In the genomic region with DNA sequence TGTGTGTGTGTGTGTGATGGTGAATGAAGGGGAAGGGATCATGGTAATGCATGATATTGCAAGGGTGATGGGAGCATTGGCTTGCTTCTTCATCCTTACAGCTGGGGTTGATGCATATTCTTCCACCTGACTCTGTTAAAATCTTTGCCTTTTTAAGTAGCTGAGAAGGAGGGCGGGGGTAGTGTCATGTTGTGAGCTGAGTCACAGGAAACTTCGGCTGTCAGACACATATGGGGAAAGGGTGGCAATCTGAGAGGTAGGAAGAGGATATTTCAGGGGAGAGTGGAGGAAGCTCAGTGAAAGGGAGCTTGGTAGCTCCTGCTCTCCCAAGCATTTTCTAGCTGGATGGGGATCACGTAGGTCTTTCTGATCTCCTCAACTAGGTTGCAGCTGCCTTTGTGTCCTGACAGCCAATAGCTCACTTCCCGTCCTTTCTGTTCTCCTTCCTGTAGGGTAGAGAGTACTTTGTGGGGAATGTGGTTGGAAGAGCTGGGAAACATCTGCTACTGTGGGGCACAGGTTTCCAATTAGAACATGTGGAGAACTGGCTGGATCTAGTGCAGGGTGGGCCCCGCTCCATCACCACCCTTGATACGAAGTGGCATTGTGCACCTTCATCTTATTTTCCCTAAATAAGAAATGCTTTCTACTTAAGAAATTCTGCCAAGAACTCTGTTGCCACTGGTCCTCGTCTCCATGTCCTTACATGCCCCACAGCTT, we compare ENCODE assay signal across 23 cellular contexts. TPM values are rescaled to one million over a fixed set of nuclear protein-coding genes. Genes with fewer than 3 reads are reported as not detected.
DNase-seq lines count a peak whose midpoint lies in the region; ATAC-seq and TF ChIP-seq lines count a peak whose summit lies in the region.
"Had no signal": no experiment of that assay in that cellular context is flagged by ENCODE, and none has a peak within 500 bp of the region (broad histone marks: within the 10 kb centered on the region; RNA-seq: fewer than 3 reads in every experiment).

No MANE protein-coding gene starts in this region.

- peak overlapping the region; percentile 44 for H3K27ac ChIP-seq in RWPE2 (ENCODE audit: poor library complexity, severe bottlenecking)
- no peak overlapping the region for H3K27ac ChIP-seq in osteoblast (ENCODE audit: low read depth, low read length)
- H3K27ac ChIP-seq in endodermal cell (ENCODE audit: low read depth, low read length) = no peak overlapping the region
- H3K27ac ChIP-seq in WERI-Rb-1 = no peak overlapping the region
- H3K27ac ChIP-seq: neural progenitor cell, SJSA1, upper lobe of left lung had no signal

- no peak overlapping the region for H3K4me3 Mint-ChIP-seq in activated CD4-positive, alpha-beta T cell treated with anti-CD3 and anti-CD28 coated beads for 36 hours
- H3K4me3 Mint-ChIP-seq in activated CD4-positive, alpha-beta T cell treated with anti-CD3 and anti-CD28 coated beads, Interleukin-2, amount 10 ng/mL, durations not matched to agents 24 days and 14 days = no peak overlapping the region
- no peak overlapping the region for H3K4me3 Mint-ChIP-seq in endodermal cell
- H3K4me3 Mint-ChIP-seq: activated naive CD4-positive, alpha-beta T cell treated with anti-CD3 and anti-CD28 coated beads, Interleukin-2, amount 10 ng/mL, durations not matched to agents 7 days and 5 days; dendritic cell treated with granulocyte-macrophage colony-stimulating factor and Interleukin-4, amounts not matched to agents 40 ng/mL and 50 ng/mL, for 4 days; HFFc6; neural progenitor cell had no signal

- no peaks in the 10 kb centered on the region for H3K27me3 ChIP-seq in RWPE2 (ENCODE audit: insufficient read depth, poor library complexity, severe bottlenecking)
- no peaks in the 10 kb centered on the region for H3K27me3 ChIP-seq in osteoblast (ENCODE audit: insufficient read depth, low read length)
- no peaks in the 10 kb centered on the region for H3K27me3 ChIP-seq in endodermal cell (ENCODE audit: control insufficient read depth, insufficient read depth, low read length, poor library complexity, severe bottlenecking)
- H3K27me3 ChIP-seq in WERI-Rb-1 (ENCODE audit: insufficient read depth, low read depth, severe bottlenecking) = no peaks in the 10 kb centered on the region
- H3K27me3 ChIP-seq: neural progenitor cell, SJSA1, upper lobe of left lung had no signal

- DNase-seq in activated CD4-positive, alpha-beta T cell treated with anti-CD3 and anti-CD28 coated beads for 36 hours = no peak
- no peak for DNase-seq in activated CD4-positive, alpha-beta T cell treated with anti-CD3 and anti-CD28 coated beads, Interleukin-2, amount 10 ng/mL, durations not matched to agents 24 days and 14 days
- no peak for DNase-seq in RWPE2 (ENCODE audit: low spot score)
- peak; percentile 76 for DNase-seq in fibroblast of mammary gland (ENCODE audit: low read depth)
- no peak for DNase-seq in osteoblast (ENCODE audit: insufficient read length, low spot score, missing footprints)
- DNase-seq in DMS 273 treated with DMSO at 0.1 percent for 48 hours (lab: John Stamatoyannopoulos, UW) = no peak
- no peak for DNase-seq in endodermal cell
- no peak for DNase-seq in WERI-Rb-1
- DNase-seq: 8988T; activated CD4-positive, alpha-beta T cell treated with anti-CD3 and anti-CD28 coated beads for 1 hour; activated naive CD4-positive, alpha-beta T cell treated with anti-CD3 and anti-CD28 coated beads, Interleukin-2, amount 10 ng/mL, durations not matched to agents 7 days and 5 days; DMS53; HFFc6; kidney; MV-4-11; NCI-H2107; NCI-H524; stimulated activated naive CD4-positive, alpha-beta T cell; upper lobe of left lung had no signal

- H3K4me1 Mint-ChIP-seq in activated CD4-positive, alpha-beta T cell treated with anti-CD3 and anti-CD28 coated beads for 36 hours = peaks cover 3% of the 10 kb centered on the region
- no peaks in the 10 kb centered on the region for H3K4me1 Mint-ChIP-seq in activated CD4-positive, alpha-beta T cell treated with anti-CD3 and anti-CD28 coated beads, Interleukin-2, amount 10 ng/mL, durations not matched to agents 24 days and 14 days
- no peaks in the 10 kb centered on the region for H3K4me1 Mint-ChIP-seq in endodermal cell
- H3K4me1 Mint-ChIP-seq: activated naive CD4-positive, alpha-beta T cell treated with anti-CD3 and anti-CD28 coated beads, Interleukin-2, amount 10 ng/mL, durations not matched to agents 7 days and 5 days; neural progenitor cell had no signal

- H3K36me3 ChIP-seq in RWPE2 (ENCODE audit: low read depth) = no peaks in the 10 kb centered on the region
- H3K36me3 ChIP-seq in osteoblast (ENCODE audit: insufficient read depth, low read length) = no peaks in the 10 kb centered on the region
- H3K36me3 ChIP-seq in endodermal cell (ENCODE audit: control insufficient read depth, insufficient read depth, low read length) = no peaks in the 10 kb centered on the region
- H3K36me3 ChIP-seq in WERI-Rb-1 = no peaks in the 10 kb centered on the region
- H3K36me3 ChIP-seq: neural progenitor cell, SJSA1, upper lobe of left lung had no signal

- no peak for TF ChIP-seq CTCF in RWPE2 (IDR thresholded peaks at IDR 0.05; ENCODE audit: poor library complexity, severe bottlenecking)
- no peak for TF ChIP-seq CTCF in fibroblast of mammary gland (conservative IDR thresholded peaks at IDR 0.05; ENCODE audit: control insufficient read depth, insufficient read depth, low read depth, low read length)
- no peak for TF ChIP-seq CTCF in osteoblast (IDR thresholded peaks at IDR 0.05; ENCODE audit: extremely low read depth, low read depth, low read length)
- TF ChIP-seq CTCF in endodermal cell (conservative IDR thresholded peaks at IDR 0.05) = no peak
- TF ChIP-seq CTCF in WERI-Rb-1 (IDR thresholded peaks at IDR 0.05; ENCODE audit: low read depth, low read length) = no peak

- H3K4me2 ChIP-seq in osteoblast (ENCODE audit: insufficient read depth, low read length) = no peak overlapping the region
- H3K4me2 ChIP-seq: neural progenitor cell had no signal

- H3K36me3 Mint-ChIP-seq in activated CD4-positive, alpha-beta T cell treated with anti-CD3 and anti-CD28 coated beads for 36 hours (ENCODE audit: low read depth) = no peaks in the 10 kb centered on the region
- no peaks in the 10 kb centered on the region for H3K36me3 Mint-ChIP-seq in activated CD4-positive, alpha-beta T cell treated with anti-CD3 and anti-CD28 coated beads, Interleukin-2, amount 10 ng/mL, durations not matched to agents 24 days and 14 days (ENCODE audit: low read depth)
- no peaks in the 10 kb centered on the region for H3K36me3 Mint-ChIP-seq in endodermal cell (ENCODE audit: low read depth)
- H3K36me3 Mint-ChIP-seq: activated naive CD4-positive, alpha-beta T cell treated with anti-CD3 and anti-CD28 coated beads, Interleukin-2, amount 10 ng/mL, durations not matched to agents 7 days and 5 days; CD14-positive monocyte; neural progenitor cell had no signal

- peaks cover 3% of the 10 kb centered on the region for H3K9me3 Mint-ChIP-seq in activated CD4-positive, alpha-beta T cell treated with anti-CD3 and anti-CD28 coated beads for 36 hours (ENCODE audit: low read depth)
- H3K9me3 Mint-ChIP-seq in activated CD4-positive, alpha-beta T cell treated with anti-CD3 and anti-CD28 coated beads, Interleukin-2, amount 10 ng/mL, durations not matched to agents 24 days and 14 days = peaks cover 25% of the 10 kb centered on the region
- peaks cover 22% of the 10 kb centered on the region for H3K9me3 Mint-ChIP-seq in endodermal cell

- 76 to 77% methylated on average over 6 to 7 of the region's 7 CpGs for WGBS in endodermal cell (ENCODE audit: insufficient coverage in 1 of 2, insufficient read length in 1 of 2), 2 experiments

- peak overlapping the region; percentile 70 for H2AFZ ChIP-seq in osteoblast (ENCODE audit: low read length)
- H2AFZ ChIP-seq: neural progenitor cell had no signal

- ATAC-seq in activated CD4-positive, alpha-beta T cell treated with anti-CD3 and anti-CD28 coated beads for 36 hours = peak; percentile 63
- peak; percentile 65 for ATAC-seq in RWPE2 (ENCODE audit: low read depth)

- no peak overlapping the region for H3K9ac ChIP-seq in endodermal cell (ENCODE audit: extremely low read depth, low read length, poor library complexity, severe bottlenecking)
- H3K9ac ChIP-seq: neural progenitor cell had no signal

- H3K9me3 ChIP-seq in RWPE2 (ENCODE audit: severe bottlenecking) (no peaks in the 10 kb centered on the region), osteoblast (ENCODE audit: low read depth, low read length) (no peaks in the 10 kb centered on the region), endodermal cell (ENCODE audit: control insufficient read depth, low read length) (peaks cover 13% of the 10 kb centered on the region), WERI-Rb-1 (ENCODE audit: severe bottlenecking) (no peaks in the 10 kb centered on the region)

- H3K4me1 ChIP-seq in RWPE2 (ENCODE audit: insufficient read depth, poor library complexity, severe bottlenecking) (peaks cover 37% of the 10 kb centered on the region), osteoblast (ENCODE audit: insufficient read depth, low read length) (peaks cover 30% of the 10 kb centered on the region), endodermal cell (ENCODE audit: control insufficient read depth, insufficient read depth, low read length) (no peaks in the 10 kb centered on the region)
- H3K4me1 ChIP-seq: neural progenitor cell, upper lobe of left lung had no signal

- H3K27me3 Mint-ChIP-seq in activated CD4-positive, alpha-beta T cell treated with anti-CD3 and anti-CD28 coated beads for 36 hours = peaks cover 4% of the 10 kb centered on the region
- H3K27me3 Mint-ChIP-seq in activated CD4-positive, alpha-beta T cell treated with anti-CD3 and anti-CD28 coated beads, Interleukin-2, amount 10 ng/mL, durations not matched to agents 24 days and 14 days = no peaks in the 10 kb centered on the region
- H3K27me3 Mint-ChIP-seq in endodermal cell (ENCODE audit: insufficient read depth) = peaks cover 16% of the 10 kb centered on the region
- H3K27me3 Mint-ChIP-seq: activated naive CD4-positive, alpha-beta T cell treated with anti-CD3 and anti-CD28 coated beads, Interleukin-2, amount 10 ng/mL, durations not matched to agents 7 days and 5 days had no signal

- no peak overlapping the region for H3K27ac Mint-ChIP-seq in activated CD4-positive, alpha-beta T cell treated with anti-CD3 and anti-CD28 coated beads for 36 hours
- H3K27ac Mint-ChIP-seq in activated CD4-positive, alpha-beta T cell treated with anti-CD3 and anti-CD28 coated beads, Interleukin-2, amount 10 ng/mL, durations not matched to agents 24 days and 14 days = no peak overlapping the region
- no peak overlapping the region for H3K27ac Mint-ChIP-seq in endodermal cell
- H3K27ac Mint-ChIP-seq: activated naive CD4-positive, alpha-beta T cell treated with anti-CD3 and anti-CD28 coated beads, Interleukin-2, amount 10 ng/mL, durations not matched to agents 7 days and 5 days; dendritic cell treated with granulocyte-macrophage colony-stimulating factor and Interleukin-4, amounts not matched to agents 40 ng/mL and 50 ng/mL, for 4 days; HFFc6; neural progenitor cell had no signal

- H3K4me3 ChIP-seq in RWPE2 (ENCODE audit: severe bottlenecking) = no peak overlapping the region
- H3K4me3 ChIP-seq in fibroblast of mammary gland (ENCODE audit: control insufficient read depth, low read depth, low read length) = no peak overlapping the region
- no peak overlapping the region for H3K4me3 ChIP-seq in osteoblast (ENCODE audit: insufficient read depth, low read length)
- no peak overlapping the region for H3K4me3 ChIP-seq in endodermal cell (ENCODE audit: low read length)
- H3K4me3 ChIP-seq in WERI-Rb-1 (ENCODE audit: low read depth, low read length) = no peak overlapping the region
- H3K4me3 ChIP-seq: neural progenitor cell, SJSA1, upper lobe of left lung had no signal

- H4K20me1 ChIP-seq in osteoblast (ENCODE audit: insufficient read depth, low read length) = no peaks in the 10 kb centered on the region

- intact Hi-C loops in activated CD4-positive, alpha-beta T cell treated with anti-CD3 and anti-CD28 coated beads for 36 hours (cut with DNase I, micrococcal nuclease) = no loop called here
- intact Hi-C loops in activated CD4-positive, alpha-beta T cell treated with anti-CD3 and anti-CD28 coated beads, Interleukin-2, amount 10 ng/mL, durations not matched to agents 24 days and 14 days (cut with micrococcal nuclease) = no loop called here

- H3K79me2 ChIP-seq in osteoblast (ENCODE audit: insufficient read depth, low read length) = no peaks in the 10 kb centered on the region

- POLR2A ChIA-PET in activated CD4-positive, alpha-beta T cell treated with anti-CD3 and anti-CD28 coated beads for 36 hours (lab: Charles Lee) = no interaction called here

- CTCF ChIA-PET in activated CD4-positive, alpha-beta T cell treated with anti-CD3 and anti-CD28 coated beads for 36 hours (lab: Charles Lee) = interaction anchor here (1.2 kb wide), 1 partner anchor 10 kb away, joined by 3 read pairs; no protein-coding TSS in a partner anchor

RNA-seq across cellular contexts. Expression of a gene that starts 18.1 kb away (rescaled TPM):
- total RNA-seq in activated CD4-positive, alpha-beta T cell treated with anti-CD3 and anti-CD28 coated beads for 36 hours = 10 to 100 TPM; 21.2 to 22.6 TPM
- total RNA-seq in activated CD4-positive, alpha-beta T cell treated with anti-CD3 and anti-CD28 coated beads, Interleukin-2, amount 10 ng/mL, durations not matched to agents 24 days and 14 days = 26.0 and 26.1 TPM in 2 replicates
- total RNA-seq in osteoblast (33.3 TPM in 2 replicates), endodermal cell (10 to 100 TPM; 14.9 to 19.4 TPM)
- 19.0 TPM for polyA plus RNA-seq in endodermal cell (2013, experiment 1 of 2)
- 18.7 TPM for polyA plus RNA-seq in endodermal cell (2013, experiment 2 of 2)

RNA-seq across cellular contexts. Expression of a gene that starts 54.8 kb away (rescaled TPM):
- total RNA-seq in activated CD4-positive, alpha-beta T cell treated with anti-CD3 and anti-CD28 coated beads for 36 hours = not detected
- 0.07 and 0.09 TPM in 2 replicates for total RNA-seq in activated CD4-positive, alpha-beta T cell treated with anti-CD3 and anti-CD28 coated beads, Interleukin-2, amount 10 ng/mL, durations not matched to agents 24 days and 14 days
- under 0.01 TPM in 1 of 2 replicates, not detected in the other for total RNA-seq in osteoblast
- 10 to 100 TPM; 50.2 to 71.3 TPM for total RNA-seq in endodermal cell
- polyA plus RNA-seq in endodermal cell (2013, experiment 1 of 2) = 11.1 TPM
- polyA plus RNA-seq in endodermal cell (2013, experiment 2 of 2) = 11.1 TPM
- total RNA-seq: HFFc6, SJSA1 had no signal

Comparison
In these comparisons a context has a peak if more than half of its experiments do, and no peak if none do; other contexts are left out.
1. RNA of a gene that starts 54.8 kb away (total RNA-seq): 50.2 to 71.3 TPM in endodermal cell; 0.07 to 0.09 TPM in activated CD4-positive, alpha-beta T cell treated with anti-CD3 and anti-CD28 coated beads, Interleukin-2, amount 10 ng/mL, durations not matched to agents 24 days and 14 days, not detected in activated CD4-positive, alpha-beta T cell treated with anti-CD3 and anti-CD28 coated beads for 36 hours and under 0.01 TPM in osteoblast; every median in the first group is over 10 times any median in the second.